ENCODE assay signal across 8 cellular contexts in genomic region chr1:168135116-168135981, GRCh38. TPM values are rescaled to one million over a fixed set of nuclear protein-coding genes. Genes with fewer than 3 reads are reported as not detected.
DNase-seq lines count a peak whose midpoint lies in the region; ATAC-seq and TF ChIP-seq lines count a peak whose summit lies in the region.

No MANE protein-coding gene starts in this region.

- H3K36me3 Mint-ChIP-seq in activated naive CD8-positive, alpha-beta T cell treated with anti-CD3 and anti-CD28 coated beads, Interleukin-2, amount 50 U/mL, for 24 hours (ENCODE audit: low read depth), result no peaks in the 10 kb centered on the region

- DNase-seq in left ventricle myocardium inferior, result no peak
- no peak for DNase-seq in left ventricle myocardium superior
- DNase-seq in activated naive CD8-positive, alpha-beta T cell treated with anti-CD3 and anti-CD28 coated beads, Interleukin-2, amount 50 U/mL, for 24 hours, result no peak
- no peak for DNase-seq in right lobe of liver
- no peak for DNase-seq in vagina (ENCODE audit: extremely low spot score in 2 of 2)
- no peak for DNase-seq in NOMO-1 treated with DMSO at 0.1 percent for 48 hours (lab: John Stamatoyannopoulos, UW; ENCODE audit: unreplicated experiment)
- no peak for DNase-seq in NCI-H446 treated with DMSO at 0.1 percent for 48 hours (lab: John Stamatoyannopoulos, UW)

- H3K27ac Mint-ChIP-seq in activated naive CD8-positive, alpha-beta T cell treated with anti-CD3 and anti-CD28 coated beads, Interleukin-2, amount 50 U/mL, for 24 hours, result peak overlapping the region; percentile 33

- no peak for TF ChIP-seq POLR2A in right lobe of liver (IDR thresholded peaks at IDR 0.05)
- no peak for TF ChIP-seq POLR2A in vagina (IDR thresholded peaks at IDR 0.05)

- H3K9me3 ChIP-seq in left ventricle myocardium inferior (replicated peaks) (no peaks in the 10 kb centered on the region), right lobe of liver (no peaks in the 10 kb centered on the region), vagina (no peaks in the 10 kb centered on the region)

- peaks cover 20% of the 10 kb centered on the region for H3K4me1 ChIP-seq in left ventricle myocardium inferior
- H3K4me1 ChIP-seq in right lobe of liver, result peaks cover 0 to 7% (median 3%) of the 10 kb centered on the region in 4 donors
- peaks cover 32% of the 10 kb centered on the region for H3K4me1 ChIP-seq in vagina

- peaks cover 56% of the 10 kb centered on the region for H3K27me3 Mint-ChIP-seq in activated naive CD8-positive, alpha-beta T cell treated with anti-CD3 and anti-CD28 coated beads, Interleukin-2, amount 50 U/mL, for 24 hours

- H3K4me3 ChIP-seq in left ventricle myocardium inferior (peak overlapping the region; percentile 77), right lobe of liver (peak overlapping the region; percentile 51 to 60 (median 55)), vagina (peak overlapping the region; percentile 75 to 77)

- H3K9me3 Mint-ChIP-seq in activated naive CD8-positive, alpha-beta T cell treated with anti-CD3 and anti-CD28 coated beads, Interleukin-2, amount 50 U/mL, for 24 hours, result no peaks in the 10 kb centered on the region

- TF ChIP-seq CTCF in left ventricle myocardium inferior (IDR thresholded peaks at IDR 0.05; ENCODE audit: borderline replicate concordance), result no peak
- no peak for TF ChIP-seq CTCF in right lobe of liver (IDR thresholded peaks at IDR 0.05)
- no peak for TF ChIP-seq CTCF in vagina (IDR thresholded peaks at IDR 0.05)

- H3K27ac ChIP-seq in left ventricle myocardium inferior (replicated peaks), result peak overlapping the region; percentile 87
- H3K27ac ChIP-seq in right lobe of liver, result no peak overlapping the region
- peak overlapping the region; percentile 84 for H3K27ac ChIP-seq in vagina

- H3K4me3 Mint-ChIP-seq in activated naive CD8-positive, alpha-beta T cell treated with anti-CD3 and anti-CD28 coated beads, Interleukin-2, amount 50 U/mL, for 24 hours, result peak overlapping the region; percentile 76

- intact Hi-C loops in left ventricle myocardium inferior (cut with micrococcal nuclease), result no loop called here
- intact Hi-C loops in left ventricle myocardium superior (cut with micrococcal nuclease), result no loop called here
- intact Hi-C loops in right lobe of liver (cut with DNase I), result no loop called here
- intact Hi-C loops in vagina (cut with DNase I), result loop anchor here (5.0 to 10.0 kb wide), 2 partner anchors 42 to 51 kb away; partner anchors contain the start of gene TIPRL

- WGBS in right lobe of liver (ENCODE audit: insufficient coverage, low coverage, low lambda C conversion rate, missing lambda C conversion rate), result 42% methylated on average over 12 of the region's 14 CpGs

- H3K36me3 ChIP-seq in left ventricle myocardium inferior (no peaks in the 10 kb centered on the region), right lobe of liver (no peaks in the 10 kb centered on the region), vagina (no peaks in the 10 kb centered on the region)

- peaks cover 24% of the 10 kb centered on the region for H3K27me3 ChIP-seq in left ventricle myocardium inferior (ENCODE audit: low read depth)
- H3K27me3 ChIP-seq in right lobe of liver, result peaks cover 0 to 14% of the 10 kb centered on the region in 2 donors
- no peaks in the 10 kb centered on the region for H3K27me3 ChIP-seq in vagina

- ATAC-seq in left ventricle myocardium superior (no peak), right lobe of liver (no peak), HG03571 (IDR thresholded peaks at IDR 0.05; ENCODE audit: unreplicated experiment) (no peak)
- no peak for ATAC-seq in activated naive CD8-positive, alpha-beta T cell treated with anti-CD3 and anti-CD28 coated beads, Interleukin-2, amount 50 U/mL, for 24 hours

- peaks cover 36% of the 10 kb centered on the region for H3K4me1 Mint-ChIP-seq in activated naive CD8-positive, alpha-beta T cell treated with anti-CD3 and anti-CD28 coated beads, Interleukin-2, amount 50 U/mL, for 24 hours

RNA-seq across cellular contexts. Expression of gene GPR161, which starts 1.4 kb away (rescaled TPM):
- total RNA-seq in left ventricle myocardium inferior, result 2.8 TPM
- 3.0 TPM for total RNA-seq in left ventricle myocardium superior
- 1 to 10 TPM in 1 of 6 experiments, under 1 TPM in 5; 0.43 to 1.4 (median 0.48) TPM for total RNA-seq in right lobe of liver
- 15.7 TPM for total RNA-seq in vagina

RNA-seq across cellular contexts. Expression of gene TIPRL, which starts 43.4 kb away (rescaled TPM):
- total RNA-seq in left ventricle myocardium inferior (28.3 TPM), left ventricle myocardium superior (25.8 TPM), right lobe of liver (10 to 100 TPM; 12.1 to 24.1 (median 15.7) TPM), vagina (20.4 TPM)

Comparison
In these comparisons a context has a peak if more than half of its experiments do, and no peak if none do; other contexts are left out.
1. H3K27ac ChIP-seq: peak in left ventricle myocardium inferior (single experiment) and vagina (single experiment); none in right lobe of liver (0 of 3).
2. Peak in every context shown above with its lines, with median percentiles within 50 percentile points of each other: H3K4me3 ChIP-seq.